In the genomic region with DNA sequence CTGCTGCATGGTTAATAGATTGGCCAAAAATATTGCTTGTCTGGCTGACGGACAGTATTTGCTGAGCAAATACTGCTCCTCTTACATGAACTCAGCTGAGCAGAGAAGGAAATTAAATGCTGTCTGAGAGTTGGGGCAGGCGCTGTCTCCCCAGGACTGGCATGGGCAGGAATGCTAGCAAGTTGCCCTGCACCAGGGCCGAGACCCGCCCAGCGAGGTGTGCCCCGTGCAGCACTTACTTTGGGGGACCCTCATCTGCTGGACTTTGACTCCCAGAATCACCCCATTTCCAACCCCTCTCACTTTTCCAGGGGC, we compare ENCODE assay signal across 8 cellular contexts. TPM values are rescaled to one million over a fixed set of nuclear protein-coding genes. Genes with fewer than 3 reads are reported as not detected.
A peak's percentile ranks its signal among the peaks of the same experiment; 100 is the strongest.
DNase-seq lines count a peak whose midpoint lies in the region; ATAC-seq and TF ChIP-seq lines count a peak whose summit lies in the region.

No MANE protein-coding gene starts in this region.

- H3K4me1 ChIP-seq in BLaER1 = peaks cover 85% of the 10 kb centered on the region

- H3K27me3 ChIP-seq in BLaER1 (no peaks in the 10 kb centered on the region), MG63 (no peaks in the 10 kb centered on the region), dorsolateral prefrontal cortex (no peaks in the 10 kb centered on the region)

- ATAC-seq in GM18861 (IDR thresholded peaks at IDR 0.05; ENCODE audit: unreplicated experiment) (no peak), HG03159 (IDR thresholded peaks at IDR 0.05; ENCODE audit: unreplicated experiment) (no peak)

- H3K4me3 ChIP-seq in BLaER1 (peak overlapping the region; percentile 85), MG63 (peak overlapping the region; percentile 84), dorsolateral prefrontal cortex (peak overlapping the region; percentile 52 to 84 (median 74))

- intact Hi-C loops in dorsolateral prefrontal cortex (cut with DNase I) = loop anchor here in 1 of 2 donors (10.0 kb wide), 1 partner anchor 597 kb away; a partner anchor contains a TSS

- H3K9ac ChIP-seq in BLaER1 = peak overlapping the region; percentile 92

- DNase-seq in MG63 = no peak
- no peak for DNase-seq in dorsolateral prefrontal cortex
- DNase-seq in activated effector memory CD4-positive, alpha-beta T cell treated with anti-CD3 and anti-CD28 coated beads, Interleukin-2, amount 50 U/mL, for 16 hours = no peak
- no peak for DNase-seq in COLO668 (lab: John Stamatoyannopoulos, UW; ENCODE audit: unreplicated experiment)

- H3K9me3 Mint-ChIP-seq in nephron = no peaks in the 10 kb centered on the region

- peaks cover 13% of the 10 kb centered on the region for H3K27me3 Mint-ChIP-seq in nephron (ENCODE audit: low read depth)

- H3K9me3 ChIP-seq in BLaER1 = no peaks in the 10 kb centered on the region
- H3K9me3 ChIP-seq in MG63 = no peaks in the 10 kb centered on the region

- peaks cover 31% of the 10 kb centered on the region; the same call in 1 of the 2 replicates for H3K36me3 ChIP-seq in BLaER1
- H3K36me3 ChIP-seq in MG63 = peaks cover 10% of the 10 kb centered on the region

- H3K27ac ChIP-seq in BLaER1 (peak overlapping the region; percentile 88; the same call in 1 of the 2 replicates), dorsolateral prefrontal cortex (peak overlapping the region in 6 of 59 donors; percentile 9 to 53 (median 28))

- H3K36me3 Mint-ChIP-seq in nephron (ENCODE audit: low read depth) = no peaks in the 10 kb centered on the region

- peaks cover 35% of the 10 kb centered on the region for H3K4me1 Mint-ChIP-seq in nephron

- H3K4me3 Mint-ChIP-seq in nephron = peak overlapping the region; percentile 70 to 80 (median 79)

- peaks cover 60% of the 10 kb centered on the region for H4K20me1 ChIP-seq in BLaER1

- peak overlapping the region; percentile 55 to 84 (median 69) for H3K27ac Mint-ChIP-seq in nephron

- TF ChIP-seq CTCF in dorsolateral prefrontal cortex (IDR thresholded peaks at IDR 0.05 in 54 of 56, conservative IDR thresholded peaks at IDR 0.05 in 2 of 56; ENCODE audit: low read depth in 1 of 56, partially characterized antibody in 56 of 56) = no peak
- TF ChIP-seq CTCF in nephron (IDR thresholded peaks at IDR 0.05; ENCODE audit: unreplicated experiment in 3 of 3) = no peak

- peak overlapping the region; percentile 98 for H3K4me2 ChIP-seq in BLaER1

RNA-seq across cellular contexts. Expression of a gene that starts 1.4 kb away (rescaled TPM):
- 10.7 and 12.7 TPM in 2 replicates for total RNA-seq in MG63 (2014; rRNA removed; shearing (Covaris generic); ENCODE audit: low replicate concordance)
- 100 to 1,000 TPM in 3 of 120 experiments, 10 to 100 TPM in 117; 41.4 to 125 (median 65.3) TPM for total RNA-seq in dorsolateral prefrontal cortex
